12 cellular contexts compared by ENCODE assay signal in the genomic region with DNA sequence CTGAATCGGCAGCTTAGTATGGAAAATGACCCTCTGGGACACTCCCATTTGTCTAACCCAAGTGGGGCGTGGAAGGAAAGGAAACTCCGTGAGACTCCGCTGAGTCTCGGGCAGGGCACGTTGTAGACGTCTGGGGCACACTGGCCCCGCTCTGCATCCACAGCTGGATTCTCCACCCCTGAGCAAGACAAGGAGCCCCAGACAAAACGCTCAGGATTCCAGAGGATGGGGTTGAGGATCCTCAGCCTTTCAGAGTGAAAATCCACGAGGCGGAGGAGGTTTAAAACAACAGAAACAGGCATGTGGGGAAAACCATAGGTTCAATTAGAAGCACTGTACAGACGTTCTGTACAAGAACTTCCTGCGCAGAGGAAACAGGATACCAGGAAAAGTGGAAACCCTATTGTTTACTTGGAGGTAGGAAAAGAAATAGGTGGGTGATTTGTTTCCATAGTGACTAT.
DNase-seq lines count a peak whose midpoint lies in the region; ATAC-seq and TF ChIP-seq lines count a peak whose summit lies in the region.
"Had no signal": no experiment of that assay in that cellular context is flagged by ENCODE, and none has a peak within 500 bp of the region (broad histone marks: within the 10 kb centered on the region; RNA-seq: fewer than 3 reads in every experiment).

No MANE protein-coding gene starts in this region.

- H3K27ac Mint-ChIP-seq in neural crest cell (ENCODE audit: unreplicated experiment) = peak overlapping the region; percentile 95
- peak overlapping the region in 1 of 7 donors; percentile 37 for H3K27ac Mint-ChIP-seq in CD4-positive, alpha-beta memory T cell
- H3K27ac Mint-ChIP-seq in natural killer cell treated with Interleukin-12 subunit alpha and Interleukin-12 subunit beta and Interleukin-15 and Interleukin-18, amount 100 ng/mL, for 72 hours = peak overlapping the region in 1 of 2 donors; percentile 9

- intact Hi-C loops in CD4-positive, alpha-beta memory T cell (cut with micrococcal nuclease) = no loop called here

- no peak overlapping the region for H3K27ac ChIP-seq in CD4-positive, alpha-beta memory T cell (ENCODE audit: low read depth, low read length)
- H3K27ac ChIP-seq: BLaER1 treated with 17β-estradiol and CSF1 and Interleukin-3, amounts not matched to agents 10 nM and 100 nM; breast epithelium had no signal

- no peaks in the 10 kb centered on the region for H3K36me3 Mint-ChIP-seq in neural crest cell (ENCODE audit: low read depth)
- no peaks in the 10 kb centered on the region for H3K36me3 Mint-ChIP-seq in CD4-positive, alpha-beta memory T cell
- H3K36me3 Mint-ChIP-seq in natural killer cell treated with Interleukin-12 subunit alpha and Interleukin-12 subunit beta and Interleukin-15 and Interleukin-18, amount 100 ng/mL, for 72 hours = no peaks in the 10 kb centered on the region

- no peaks in the 10 kb centered on the region for H3K36me3 ChIP-seq in CD4-positive, alpha-beta memory T cell (ENCODE audit: insufficient read depth, low read length)
- H3K36me3 ChIP-seq: BLaER1 treated with 17β-estradiol and CSF1 and Interleukin-3, amounts not matched to agents 10 nM and 100 nM; breast epithelium had no signal

- H3K9me3 ChIP-seq in CD4-positive, alpha-beta memory T cell (ENCODE audit: control insufficient read depth in 1 of 2, low read length in 2 of 2) = no peaks in the 10 kb centered on the region
- H3K9me3 ChIP-seq: BLaER1 treated with 17β-estradiol and CSF1 and Interleukin-3, amounts not matched to agents 10 nM and 100 nM; breast epithelium had no signal

- peaks cover 33% of the 10 kb centered on the region for H3K4me1 Mint-ChIP-seq in neural crest cell
- peaks cover 0 to 2% (median 0%) of the 10 kb centered on the region in 4 donors for H3K4me1 Mint-ChIP-seq in CD4-positive, alpha-beta memory T cell
- no peaks in the 10 kb centered on the region for H3K4me1 Mint-ChIP-seq in natural killer cell treated with Interleukin-12 subunit alpha and Interleukin-12 subunit beta and Interleukin-15 and Interleukin-18, amount 100 ng/mL, for 72 hours (ENCODE audit: low read depth in 2 of 2)

- no peak for ATAC-seq in GM18505 (IDR thresholded peaks at IDR 0.05; ENCODE audit: unreplicated experiment)
- ATAC-seq in natural killer cell treated with Interleukin-12 subunit alpha and Interleukin-12 subunit beta and Interleukin-15 and Interleukin-18, amount 100 ng/mL, for 72 hours = no peak

- peak overlapping the region; percentile 35 for H3K4me3 Mint-ChIP-seq in neural crest cell
- no peak overlapping the region for H3K4me3 Mint-ChIP-seq in CD4-positive, alpha-beta memory T cell
- no peak overlapping the region for H3K4me3 Mint-ChIP-seq in natural killer cell treated with Interleukin-12 subunit alpha and Interleukin-12 subunit beta and Interleukin-15 and Interleukin-18, amount 100 ng/mL, for 72 hours

- peaks cover 7% of the 10 kb centered on the region for H3K27me3 ChIP-seq in CD4-positive, alpha-beta memory T cell (ENCODE audit: insufficient read depth, low read length)
- H3K27me3 ChIP-seq: BLaER1 treated with 17β-estradiol and CSF1 and Interleukin-3, amounts not matched to agents 10 nM and 100 nM; breast epithelium had no signal

- peaks cover 5% of the 10 kb centered on the region for H3K9me3 Mint-ChIP-seq in neural crest cell
- H3K9me3 Mint-ChIP-seq in CD4-positive, alpha-beta memory T cell = peaks cover 0 to 2% (median 0%) of the 10 kb centered on the region in 8 donors
- H3K9me3 Mint-ChIP-seq in natural killer cell treated with Interleukin-12 subunit alpha and Interleukin-12 subunit beta and Interleukin-15 and Interleukin-18, amount 100 ng/mL, for 72 hours = no peaks in the 10 kb centered on the region

- H3K27me3 Mint-ChIP-seq in neural crest cell (ENCODE audit: low read depth) = no peaks in the 10 kb centered on the region
- peaks cover 35 to 40% of the 10 kb centered on the region in 2 donors for H3K27me3 Mint-ChIP-seq in CD4-positive, alpha-beta memory T cell
- peaks cover 42% of the 10 kb centered on the region in 2 donors for H3K27me3 Mint-ChIP-seq in natural killer cell treated with Interleukin-12 subunit alpha and Interleukin-12 subunit beta and Interleukin-15 and Interleukin-18, amount 100 ng/mL, for 72 hours

- no peak for TF ChIP-seq POLR2A in GM18505 (IDR thresholded peaks at IDR 0.05; ENCODE audit: borderline replicate concordance, extremely low read depth, insufficient read depth, insufficient read length)

- TF ChIP-seq CTCF in AG10803 (conservative IDR thresholded peaks at IDR 0.05; ENCODE audit: low read length) (no peak), fibroblast of villous mesenchyme (IDR thresholded peaks at IDR 0.05; ENCODE audit: insufficient read depth, low read depth, low read length) (no peak), neural crest cell (conservative IDR thresholded peaks at IDR 0.05) (no peak)

- CTCF ChIA-PET in CD4-positive, alpha-beta memory T cell (lab: Charles Lee; ENCODE audit: partially characterized antibody) = no interaction called here

- POLR2A ChIA-PET in CD4-positive, alpha-beta memory T cell (lab: Charles Lee; ENCODE audit: partially characterized antibody) = no interaction called here

- H3K4me3 ChIP-seq in AG10803 (ENCODE audit: low read length) (peak overlapping the region; percentile 13; the same call in 1 of the 2 replicates), fibroblast of villous mesenchyme (ENCODE audit: low read depth, low read length) (peak overlapping the region; percentile 24)
- no peak overlapping the region for H3K4me3 ChIP-seq in CD4-positive, alpha-beta memory T cell (ENCODE audit: low read length in 2 of 2)
- H3K4me3 ChIP-seq: BLaER1 treated with 17β-estradiol and CSF1 and Interleukin-3, amounts not matched to agents 10 nM and 100 nM; breast epithelium had no signal

- peak; percentile 12 for DNase-seq in AG10803 (ENCODE audit: low read depth)
- peak; percentile 85 for DNase-seq in NCI-H748 (lab: John Stamatoyannopoulos, UW; ENCODE audit: unreplicated experiment)
- peak; percentile 38 for DNase-seq in fibroblast of villous mesenchyme (ENCODE audit: low read depth)
- DNase-seq in neural crest cell (ENCODE audit: low read depth, low spot score) = no peak
- DNase-seq in CD4-positive, alpha-beta memory T cell = no peak
- no peak for DNase-seq in natural killer cell treated with Interleukin-12 subunit alpha and Interleukin-12 subunit beta and Interleukin-15 and Interleukin-18, amount 100 ng/mL, for 72 hours (ENCODE audit: low spot score)
- DNase-seq in NCI-H345 treated with DMSO at 0.1 percent for 48 hours (lab: John Stamatoyannopoulos, UW; ENCODE audit: unreplicated experiment) = no peak
- DNase-seq: activated CD8-positive, alpha-beta memory T cell treated with anti-CD3 and anti-CD28 coated beads, Interleukin-2, amount 50 U/mL, for 4 hours; NCI-H524 had no signal

- H3K4me1 ChIP-seq in CD4-positive, alpha-beta memory T cell (ENCODE audit: insufficient read depth, low read length) = no peaks in the 10 kb centered on the region
- H3K4me1 ChIP-seq: BLaER1 treated with 17β-estradiol and CSF1 and Interleukin-3, amounts not matched to agents 10 nM and 100 nM; breast epithelium had no signal

Comparison
In these comparisons a context has a peak if more than half of its experiments do, and no peak if none do; other contexts are left out.
1. DNase-seq: peak in AG10803 (single experiment), NCI-H748 (single experiment) and fibroblast of villous mesenchyme (single experiment); none in neural crest cell (single experiment), CD4-positive, alpha-beta memory T cell (0 of 5), natural killer cell treated with Interleukin-12 subunit alpha and Interleukin-12 subunit beta and Interleukin-15 and Interleukin-18, amount 100 ng/mL, for 72 hours (single experiment) and NCI-H345 treated with DMSO at 0.1 percent for 48 hours (single experiment).
2. H3K4me3 ChIP-seq: peak in AG10803 (single experiment) and fibroblast of villous mesenchyme (single experiment); none in CD4-positive, alpha-beta memory T cell (0 of 2).